Comparison of ENCODE assay signal across 12 cellular contexts in genomic region chr10:107165007-107165406, GRCh38. TPM values are rescaled to one million over a fixed set of nuclear protein-coding genes. Genes with fewer than 3 reads are reported as not detected.
DNase-seq lines count a peak whose midpoint lies in the region; ATAC-seq, FAIRE-seq and TF ChIP-seq lines count a peak whose summit lies in the region.
"Had no signal": no experiment of that assay in that cellular context is flagged by ENCODE, and none has a peak within 500 bp of the region (broad histone marks: within the 10 kb centered on the region; RNA-seq: fewer than 3 reads in every experiment).

No MANE protein-coding gene starts in this region.

- H3K4me1 Mint-ChIP-seq in osteocyte (ENCODE audit: unreplicated experiment): peaks cover 2% of the 10 kb centered on the region
- H3K4me1 Mint-ChIP-seq: activated naive CD8-positive, alpha-beta T cell treated with anti-CD3 and anti-CD28 coated beads, Interleukin-2, amount 10 ng/mL, durations not matched to agents 7 days and 5 days had no signal

- TF ChIP-seq POLR2A in A549 (IDR thresholded peaks at IDR 0.05; ENCODE audit: low read length): no peak

- no peak for TF ChIP-seq RAD21 in A549 (conservative IDR thresholded peaks at IDR 0.05 in 1 of 2, IDR thresholded peaks at IDR 0.05 in 1 of 2)

- H3K9me3 ChIP-seq in A549 (no peaks in the 10 kb centered on the region), SJSA1 (replicated peaks) (no peaks in the 10 kb centered on the region), right cardiac atrium (ENCODE audit: control insufficient read depth, low read length) (no peaks in the 10 kb centered on the region)

- WGBS in A549 (ENCODE audit: missing lambda C conversion rate): 20% methylated on average over 11 of the region's 11 CpGs
- 2% methylated on average over 11 of the region's 11 CpGs for WGBS in right cardiac atrium

- H3K27ac ChIP-seq in A549 (no peak overlapping the region), SJSA1 (no peak overlapping the region), right cardiac atrium (ENCODE audit: low read length) (no peak overlapping the region)

- H3K4me1 ChIP-seq in A549: no peaks in the 10 kb centered on the region
- 0 out of 2 replicates have a peak, but pooled peaks cover 4% of the 10 kb centered on the region for H3K4me1 ChIP-seq in SJSA1 (replicated peaks)
- H3K4me1 ChIP-seq in right cardiac atrium (ENCODE audit: control insufficient read depth, insufficient read depth, low read length): no peaks in the 10 kb centered on the region

- intact Hi-C loops in right cardiac atrium (cut with DNase I): no loop called here

- POLR2A ChIA-PET in A549 (lab: Yijun Ruan, JAX): no interaction called here

- DNase-seq in A549 (ENCODE audit: low read depth in 1 of 2, low spot score in 1 of 2) (no peak), SJSA1 (ENCODE audit: low read depth in 1 of 2, low spot score in 2 of 2) (no peak), right cardiac atrium (no peak), osteocyte (ENCODE audit: extremely low spot score, unreplicated experiment) (no peak), SKM-1 treated with dmso at 0.1 percent for 144 hours (lab: John Stamatoyannopoulos, UW; ENCODE audit: unreplicated experiment) (no peak), AG08395 (ENCODE audit: low spot score) (no peak)
- DNase-seq: EL, NCI-H187 had no signal

- H3K9me3 Mint-ChIP-seq in osteocyte (ENCODE audit: unreplicated experiment): no peaks in the 10 kb centered on the region

- peaks cover 17% of the 10 kb centered on the region for H3K27me3 ChIP-seq in SJSA1 (replicated peaks)
- H3K27me3 ChIP-seq in right cardiac atrium (ENCODE audit: control insufficient read depth, insufficient read depth): no peaks in the 10 kb centered on the region

- FAIRE-seq in A549 (lab: Jason Lieb, UNC): no peak
- FAIRE-seq: keratinocyte had no signal

- ATAC-seq in A549: no peak
- ATAC-seq in right cardiac atrium: no peak
- ATAC-seq in GM21381 (IDR thresholded peaks at IDR 0.05; ENCODE audit: unreplicated experiment): no peak
- no peak for ATAC-seq in GM21447 (IDR thresholded peaks at IDR 0.05; ENCODE audit: unreplicated experiment)

- peak overlapping the region; percentile 53 for H3K4me3 Mint-ChIP-seq in osteocyte (ENCODE audit: unreplicated experiment)
- H3K4me3 Mint-ChIP-seq: activated naive CD8-positive, alpha-beta T cell treated with anti-CD3 and anti-CD28 coated beads, Interleukin-2, amount 10 ng/mL, durations not matched to agents 7 days and 5 days had no signal

- no peaks in the 10 kb centered on the region for H3K36me3 ChIP-seq in SJSA1

- TF ChIP-seq CTCF in A549 (IDR thresholded peaks at IDR 0.05) (no peak), osteocyte (IDR thresholded peaks at IDR 0.05) (no peak)

- CTCF ChIA-PET in A549 (lab: Yijun Ruan, JAX): no interaction called here

- peak overlapping the region; percentile 47 for H3K4me2 ChIP-seq in A549

- H3K27me3 Mint-ChIP-seq in osteocyte (ENCODE audit: unreplicated experiment): peaks cover 36% of the 10 kb centered on the region

- no peak overlapping the region for H3K27ac Mint-ChIP-seq in osteocyte (ENCODE audit: unreplicated experiment)
- H3K27ac Mint-ChIP-seq: activated naive CD8-positive, alpha-beta T cell treated with anti-CD3 and anti-CD28 coated beads, Interleukin-2, amount 10 ng/mL, durations not matched to agents 7 days and 5 days had no signal

- no peaks in the 10 kb centered on the region for H3K36me3 Mint-ChIP-seq in osteocyte (ENCODE audit: unreplicated experiment)

- H3K4me3 ChIP-seq in A549: no peak overlapping the region
- H3K4me3 ChIP-seq in SJSA1: peak overlapping the region; percentile 13; the same call in 1 of the 2 replicates
- peak overlapping the region; percentile 72 for H3K4me3 ChIP-seq in right cardiac atrium (ENCODE audit: low read length)

- TF ChIP-seq EP300 in A549 (IDR thresholded peaks at IDR 0.05): no peak

TF ChIP-seq in A549, 52 proteins besides CTCF, POLR2A, EP300 and RAD21:
- TF ChIP-seq MAZ (IDR thresholded peaks at IDR 0.05; ENCODE audit: borderline replicate concordance, low read depth, low read length) (no peak), RFX5 (IDR thresholded peaks at IDR 0.05) (no peak), CHD2 (IDR thresholded peaks at IDR 0.05; ENCODE audit: low read length, partially characterized antibody) (no peak), HES2 (IDR thresholded peaks at IDR 0.05) (no peak), ZNF302 (CRISPR knock-in tag; IDR thresholded peaks at IDR 0.05) (no peak), ESRRA (IDR thresholded peaks at IDR 0.05; ENCODE audit: borderline replicate concordance, low read length) (no peak), JUNB (IDR thresholded peaks at IDR 0.05) (no peak), SREBF2 (IDR thresholded peaks at IDR 0.05) (no peak), TP53 (CRISPR knock-in tag; IDR thresholded peaks at IDR 0.05) (no peak), GATA3 (IDR thresholded peaks at IDR 0.05; ENCODE audit: borderline replicate concordance) (no peak), NR3C1 (IDR thresholded peaks at IDR 0.05) (no peak), E2F6 (IDR thresholded peaks at IDR 0.05; ENCODE audit: borderline replicate concordance, low read depth) (no peak), BCL3 (IDR thresholded peaks at IDR 0.05) (no peak), CHD4 (IDR thresholded peaks at IDR 0.05; ENCODE audit: borderline replicate concordance) (no peak), ZC3H11A (IDR thresholded peaks at IDR 0.05) (no peak), ELK1 (IDR thresholded peaks at IDR 0.05; ENCODE audit: low read depth, low read length) (no peak)
TF ChIP-seq in A549: peak in this region for 0.

RNA-seq across cellular contexts. Expression of gene SORCS1, which starts 0.5 kb away (rescaled TPM):
- not detected in 2 replicates for polyA plus RNA-seq in A549 (2011; rRNA removed)
- polyA plus RNA-seq in A549 (2012; cell fraction: cytosol; rRNA removed): not detected in 2 replicates
- polyA plus RNA-seq in A549 (2012; cell fraction: nucleus; rRNA removed): not detected in 2 replicates
- polyA plus RNA-seq in A549 (2017; fragmentation: RNase III; extraction: RNeasy Plus Mini Kit Qiagen cat#74134 plus additional on column Dnase treatment): not detected in 3 replicates
- not detected in 2 replicates for polyA minus RNA-seq in A549 (2011; rRNA and poly(A)+ RNA removed)
- not detected in 2 replicates for total RNA-seq in SJSA1 (2014; rRNA removed; shearing (Covaris generic))
- 1 to 10 TPM; 2.5 to 4.5 (median 3.1) TPM for total RNA-seq in right cardiac atrium
- polyA plus RNA-seq in right cardiac atrium: 1.2 TPM
- total RNA-seq in osteocyte: 0.13 TPM in 1 of 2 replicates, not detected in the other
- total RNA-seq: activated naive CD8-positive, alpha-beta T cell treated with anti-CD3 and anti-CD28 coated beads, Interleukin-2, amount 10 ng/mL, durations not matched to agents 7 days and 5 days had no signal
- polyA plus RNA-seq: keratinocyte had no signal
